9 cellular contexts compared by ENCODE assay signal in genomic region chr9:76414656-76415055, GRCh38. TPM values are rescaled to one million over a fixed set of nuclear protein-coding genes. Genes with fewer than 3 reads are reported as not detected.
A peak's percentile ranks its signal among the peaks of the same experiment; 100 is the strongest.
DNase-seq lines count a peak whose midpoint lies in the region; ATAC-seq and TF ChIP-seq lines count a peak whose summit lies in the region.
"Had no signal": no experiment of that assay in that cellular context is flagged by ENCODE, and none has a peak within 500 bp of the region (broad histone marks: within the 10 kb centered on the region; RNA-seq: fewer than 3 reads in every experiment).

No MANE protein-coding gene starts in this region.

- peak; percentile 60 for ATAC-seq in GM18519 (IDR thresholded peaks at IDR 0.05; ENCODE audit: low FRiP score, unreplicated experiment)
- peak; percentile 67 for ATAC-seq in GM21737 (IDR thresholded peaks at IDR 0.05; ENCODE audit: unreplicated experiment)
- ATAC-seq in foreskin keratinocyte: no peak
- no peak for ATAC-seq in HG03457 (IDR thresholded peaks at IDR 0.05; ENCODE audit: unreplicated experiment)

- H3K79me2 ChIP-seq in KMS-11 (ENCODE audit: insufficient read depth, low read depth) (no peaks in the 10 kb centered on the region), fibroblast of lung (ENCODE audit: control insufficient read depth, insufficient read depth, low read length) (no peaks in the 10 kb centered on the region)

- H3K36me3 ChIP-seq in KMS-11 (ENCODE audit: insufficient read depth): no peaks in the 10 kb centered on the region
- H3K36me3 ChIP-seq in fibroblast of lung (ENCODE audit: control insufficient read depth, insufficient read depth, low read length): no peaks in the 10 kb centered on the region
- no peaks in the 10 kb centered on the region for H3K36me3 ChIP-seq in ovary

- no peaks in the 10 kb centered on the region for H3K9me3 ChIP-seq in fibroblast of lung (ENCODE audit: control insufficient read depth, insufficient read depth, low read depth, low read length)
- H3K9me3 ChIP-seq in ovary: no peaks in the 10 kb centered on the region

- 78 to 87% (median 81%) methylated on average over 4 of the region's 4 CpGs for WGBS in ovary, 3 donors

- H3K27me3 ChIP-seq in KMS-11 (ENCODE audit: insufficient read depth, low read depth) (no peaks in the 10 kb centered on the region), fibroblast of lung (ENCODE audit: control insufficient read depth, insufficient read depth, low read length) (no peaks in the 10 kb centered on the region), ovary (no peaks in the 10 kb centered on the region), foreskin keratinocyte (no peaks in the 10 kb centered on the region)

- H3K27ac ChIP-seq in KMS-11 (no peak overlapping the region), fibroblast of lung (ENCODE audit: insufficient read depth, low read length) (no peak overlapping the region), ovary (no peak overlapping the region), foreskin keratinocyte (no peak overlapping the region)
- H3K27ac ChIP-seq: SK-N-MC had no signal

- TF ChIP-seq CTCF in KMS-11 (conservative IDR thresholded peaks at IDR 0.05; ENCODE audit: low read depth, low read length) (no peak), fibroblast of lung (conservative IDR thresholded peaks at IDR 0.05 in 1 of 2, IDR thresholded peaks at IDR 0.05 in 1 of 2; ENCODE audit: low read depth in 1 of 2, low read length in 2 of 2) (no peak), ovary (IDR thresholded peaks at IDR 0.05) (no peak), foreskin keratinocyte (conservative IDR thresholded peaks at IDR 0.05) (no peak)

- no peak for TF ChIP-seq POLR2A in ovary (IDR thresholded peaks at IDR 0.05)

- DNase-seq in fibroblast of lung (ENCODE audit: low read depth in 2 of 2) (peak; percentile 70 to 93), ovary (no peak), foreskin keratinocyte (no peak), G401 (ENCODE audit: low spot score) (no peak)

- H3K9ac ChIP-seq in KMS-11 (no peak overlapping the region), fibroblast of lung (ENCODE audit: insufficient read depth, low read length) (no peak overlapping the region)

- H2AFZ ChIP-seq in KMS-11 (ENCODE audit: low read depth) (no peak overlapping the region), fibroblast of lung (ENCODE audit: low read length) (no peak overlapping the region)

- H3K4me2 ChIP-seq in KMS-11: peak overlapping the region; percentile 9; the same call in 1 of the 2 replicates
- H3K4me2 ChIP-seq in fibroblast of lung (ENCODE audit: extremely low read depth, insufficient read depth, low read length): no peak overlapping the region

- no peak for TF ChIP-seq EP300 in ovary (IDR thresholded peaks at IDR 0.05)

- H3K4me3 ChIP-seq in KMS-11 (IDR thresholded peaks at IDR 0.05; ENCODE audit: insufficient read depth, low read depth, low read length): no peak overlapping the region
- H3K4me3 ChIP-seq in fibroblast of lung (replicated peaks in 1 of 4; ENCODE audit: control extremely low read depth in 1 of 4, insufficient read depth in 1 of 4, low read depth in 3 of 4, low read length in 4 of 4): no peak overlapping the region
- no peak overlapping the region for H3K4me3 ChIP-seq in ovary
- H3K4me3 ChIP-seq: SK-N-MC had no signal

- H3K4me1 ChIP-seq in KMS-11 (ENCODE audit: low read depth, poor library complexity, severe bottlenecking) (peaks cover 11% of the 10 kb centered on the region), fibroblast of lung (ENCODE audit: control insufficient read depth, extremely low read depth, insufficient read depth, low read length) (no peaks in the 10 kb centered on the region), ovary (ENCODE audit: insufficient read depth) (no peaks in the 10 kb centered on the region), foreskin keratinocyte (no peaks in the 10 kb centered on the region)

- H4K20me1 ChIP-seq in KMS-11 (ENCODE audit: insufficient read depth) (no peaks in the 10 kb centered on the region), fibroblast of lung (ENCODE audit: control insufficient read depth, extremely low read depth, insufficient read depth, low read length) (no peaks in the 10 kb centered on the region)

- intact Hi-C loops in ovary (cut with DNase I): no loop called here

- in situ Hi-C loops in G401 (cut with HindIII; ENCODE audit: low sequenced_read_pairs): no loop called here

RNA-seq across cellular contexts. Expression of gene RFK, which starts 20.4 kb away (rescaled TPM):
- 21.3 and 22.8 TPM in 2 replicates for total RNA-seq in fibroblast of lung
- polyA plus RNA-seq in fibroblast of lung: 27.5 and 28.9 TPM in 2 replicates
- 17.3 and 21.3 TPM in 2 replicates for polyA plus RNA-seq in fibroblast of lung (2012)
- polyA minus RNA-seq in fibroblast of lung (ENCODE audit: low replicate concordance): 1.4 and 2.1 TPM in 2 replicates
- 10 to 100 TPM; 14.5 to 30.1 (median 18.5) TPM for total RNA-seq in ovary
- 10 to 100 TPM in 1 of 2 donors, 1 to 10 TPM in 1; 9.9 to 23.9 TPM for polyA plus RNA-seq in ovary
- 19.8 and 22.4 TPM in 2 replicates for total RNA-seq in foreskin keratinocyte
- polyA plus RNA-seq in foreskin keratinocyte: 10.8 and 12.2 TPM in 2 replicates
- total RNA-seq in G401 (2014; rRNA removed; shearing (Covaris generic)): 57.6 and 62.2 TPM in 2 replicates

RNA-seq across cellular contexts. Expression of gene GCNT1, which starts 44.3 kb away (rescaled TPM):
- total RNA-seq in fibroblast of lung: 18.5 and 27.7 TPM in 2 replicates
- 41.5 and 58.4 TPM in 2 replicates for polyA plus RNA-seq in fibroblast of lung
- polyA plus RNA-seq in fibroblast of lung (2012): 21.4 and 25.9 TPM in 2 replicates
- polyA minus RNA-seq in fibroblast of lung (ENCODE audit: low replicate concordance): 1.9 and 19.4 TPM in 2 replicates
- total RNA-seq in ovary: 1 to 10 TPM; 1.1 to 5.9 (median 3.0) TPM
- 1 to 10 TPM in 1 of 2 donors, under 1 TPM in 1; 0.90 to 4.4 TPM for polyA plus RNA-seq in ovary
- 6.8 and 8.4 TPM in 2 replicates for total RNA-seq in foreskin keratinocyte
- 1.8 and 2.1 TPM in 2 replicates for polyA plus RNA-seq in foreskin keratinocyte
- 0.43 and 1.5 TPM in 2 replicates for total RNA-seq in G401 (2014; rRNA removed; shearing (Covaris generic))

Comparison
In these comparisons a context has a peak if more than half of its experiments do, and no peak if none do; other contexts are left out.
1. ATAC-seq: peak in GM18519 (single experiment) and GM21737 (single experiment); none in foreskin keratinocyte (single experiment) and HG03457 (single experiment).
2. DNase-seq: peak in fibroblast of lung (2 of 2); none in ovary (0 of 5), foreskin keratinocyte (0 of 2) and G401 (single experiment).